In the genomic region with DNA sequence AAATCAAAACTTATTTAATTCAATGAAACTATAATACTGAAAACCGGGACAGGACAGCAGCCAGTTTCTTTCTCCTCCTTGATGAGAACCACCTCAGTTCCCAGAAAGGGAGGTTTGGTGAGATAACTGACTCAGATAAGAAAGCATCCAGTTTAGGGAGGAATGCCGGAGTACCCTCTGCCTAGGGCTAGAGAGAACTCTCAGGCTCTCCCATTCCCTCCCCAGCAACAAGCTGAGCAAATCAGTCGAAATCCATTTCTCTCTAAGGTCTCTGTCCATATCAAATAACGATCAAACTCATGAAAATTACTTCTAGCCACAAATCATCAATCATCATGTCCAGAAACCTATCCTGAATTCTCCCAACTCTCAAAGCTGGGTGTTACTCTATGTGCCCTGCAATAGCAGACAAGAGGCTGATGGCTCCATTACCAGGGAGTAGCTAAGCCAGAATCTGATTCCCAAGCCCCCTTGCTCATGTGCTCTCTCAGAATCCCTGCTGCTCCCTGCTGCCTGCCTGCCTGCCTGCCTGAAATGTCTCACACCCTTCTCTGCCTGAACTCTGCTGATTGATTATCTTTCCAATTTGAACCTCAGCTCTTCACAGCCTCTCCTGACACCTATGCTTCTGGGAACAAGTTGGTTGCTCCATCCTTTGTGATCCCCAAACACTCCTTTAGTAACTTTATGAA, we compare ENCODE assay signal across 11 cellular contexts. TPM values are rescaled to one million over a fixed set of nuclear protein-coding genes. Genes with fewer than 3 reads are reported as not detected.
DNase-seq lines count a peak whose midpoint lies in the region; ATAC-seq, FAIRE-seq and TF ChIP-seq lines count a peak whose summit lies in the region.
"Had no signal": no experiment of that assay in that cellular context is flagged by ENCODE, and none has a peak within 500 bp of the region (broad histone marks: within the 10 kb centered on the region; RNA-seq: fewer than 3 reads in every experiment).

No MANE protein-coding gene starts in this region.

- no peak overlapping the region for H2BK120ac ChIP-seq in H1 (replicated peaks; ENCODE audit: low read depth, low read length)

- intact Hi-C loops in gastrocnemius medialis (cut with DNase I; ENCODE audit: low total_unique reads) = no loop called here

- peaks cover 72% of the 10 kb centered on the region for H3K4me1 Mint-ChIP-seq in activated CD8-positive, alpha-beta memory T cell treated with anti-CD3 and anti-CD28 coated beads, Interleukin-2, amount 10 ng/mL, durations not matched to agents 7 days and 5 days

- no peak overlapping the region; the same call in 1 of the 2 replicates for H3K18ac ChIP-seq in H1 (ENCODE audit: extremely low read depth, low read length)

- H3K79me1 ChIP-seq in H1 (ENCODE audit: low read depth, low read length) = peaks cover 4% of the 10 kb centered on the region; the same call in 1 of the 2 replicates

- TF ChIP-seq CTCF in H1 (IDR thresholded peaks at IDR 0.05; ENCODE audit: control extremely low read depth in 1 of 3, insufficient read depth in 1 of 3, low read depth in 1 of 3, low read length in 3 of 3) (no peak), gastrocnemius medialis (IDR thresholded peaks at IDR 0.05 in 4 of 5, conservative IDR thresholded peaks at IDR 0.05 in 1 of 5) (no peak)

- peak overlapping the region; percentile 85 for H3K4me3 Mint-ChIP-seq in activated CD8-positive, alpha-beta memory T cell treated with anti-CD3 and anti-CD28 coated beads, Interleukin-2, amount 10 ng/mL, durations not matched to agents 7 days and 5 days

- H3K79me2 ChIP-seq in H1 (ENCODE audit: control insufficient read depth in 1 of 2, insufficient read depth in 2 of 2, low read length in 2 of 2) = peaks cover 0 to 40% of the 10 kb centered on the region in 2 experiments; a peak in 2 of 4 replicates

- no peak for DNase-seq in activated CD8-positive, alpha-beta memory T cell treated with anti-CD3 and anti-CD28 coated beads, Interleukin-2, amount 10 ng/mL, durations not matched to agents 7 days and 5 days
- DNase-seq in activated CD8-positive, alpha-beta memory T cell treated with anti-CD3 and anti-CD28 coated beads, Interleukin-2, amount 50 U/mL, for 48 hours = no peak
- DNase-seq in NCI-H226 (peak; percentile 12), H1 (ENCODE audit: low read depth in 1 of 2, low spot score in 2 of 2) (no peak), gastrocnemius medialis (no peak), inferior parietal cortex (ENCODE audit: extremely low spot score) (no peak), NCI-H2081 (lab: John Stamatoyannopoulos, UW) (no peak)
- DNase-seq: effector memory CD4-positive, alpha-beta T cell; NCI-H1417 treated with DMSO at 0.1 percent for 48 hours; stimulated activated CD4-positive, alpha-beta T cell treated with anti-CD3 and anti-CD28 coated beads, Interleukin-2, amount 100 ng/mL, for 24 hours had no signal

- H3K14ac ChIP-seq in H1 (ENCODE audit: insufficient read length) = no peak overlapping the region

- H4K20me1 ChIP-seq in H1 (replicated peaks in 1 of 2; ENCODE audit: control insufficient read depth in 1 of 2, insufficient read depth in 2 of 2, low read length in 2 of 2) = no peaks in the 10 kb centered on the region

- peaks cover 63% of the 10 kb centered on the region for H3K36me3 Mint-ChIP-seq in activated CD8-positive, alpha-beta memory T cell treated with anti-CD3 and anti-CD28 coated beads, Interleukin-2, amount 10 ng/mL, durations not matched to agents 7 days and 5 days

- ATAC-seq in activated CD8-positive, alpha-beta memory T cell treated with anti-CD3 and anti-CD28 coated beads, Interleukin-2, amount 10 ng/mL, durations not matched to agents 7 days and 5 days = no peak
- no peak for ATAC-seq in gastrocnemius medialis
- no peak for ATAC-seq in HG03565 (IDR thresholded peaks at IDR 0.05; ENCODE audit: unreplicated experiment)

- no peak overlapping the region for H4K5ac ChIP-seq in H1 (ENCODE audit: insufficient read length, low read depth, low read length)

- TF ChIP-seq RAD21 in H1 (IDR thresholded peaks at IDR 0.05 in 1 of 2, conservative IDR thresholded peaks at IDR 0.05 in 1 of 2; ENCODE audit: low read depth in 2 of 2, low read length in 2 of 2) = no peak

- POLR2A ChIA-PET in H1 (lab: Charles Lee; ENCODE audit: partially characterized antibody) = interaction anchor here (0.7 to 6.4 kb wide), 17 partner anchors 11 to 117 kb away, joined by 3 to 109 read pairs (median 4); partner anchors contain the start of genes SLC25A29 and SLC25A47

- peak overlapping the region; percentile 16 for H4K91ac ChIP-seq in H1 (replicated peaks; ENCODE audit: insufficient read length, low read length)

- H3K27me3 Mint-ChIP-seq in activated CD8-positive, alpha-beta memory T cell treated with anti-CD3 and anti-CD28 coated beads, Interleukin-2, amount 10 ng/mL, durations not matched to agents 7 days and 5 days = no peaks in the 10 kb centered on the region

- no peaks in the 10 kb centered on the region for H3K9me3 Mint-ChIP-seq in activated CD8-positive, alpha-beta memory T cell treated with anti-CD3 and anti-CD28 coated beads, Interleukin-2, amount 10 ng/mL, durations not matched to agents 7 days and 5 days (ENCODE audit: low read depth)

- in situ Hi-C loops in gastrocnemius medialis (cut with MboI; ENCODE audit: low sequenced_read_pairs in 4 of 4) = no loop called here

- H2BK20ac ChIP-seq in H1 (ENCODE audit: low read length) = peak overlapping the region; percentile 64; the same call in 1 of the 2 replicates

- H3K4me3 ChIP-seq in H1 (ENCODE audit: extremely low read depth in 1 of 4, insufficient read depth in 2 of 4, low read depth in 3 of 4, low read length in 4 of 4) (peak overlapping the region in 1 of 4 experiments; percentile 31; a peak in 2 of 8 replicates), gastrocnemius medialis (peak overlapping the region in 2 of 4 donors; percentile 8 to 90)

- H3K27ac Mint-ChIP-seq in activated CD8-positive, alpha-beta memory T cell treated with anti-CD3 and anti-CD28 coated beads, Interleukin-2, amount 10 ng/mL, durations not matched to agents 7 days and 5 days = peak overlapping the region; percentile 92

- H3K4me2 ChIP-seq in H1 (ENCODE audit: insufficient read depth in 1 of 2, low read depth in 2 of 2, low read length in 2 of 2) = peak overlapping the region; percentile 40 to 94

- H2AFZ ChIP-seq in H1 (ENCODE audit: low read length) = no peak overlapping the region

- H2BK15ac ChIP-seq in H1 (ENCODE audit: low read length) = no peak overlapping the region

- peak overlapping the region; percentile 37 for H2BK5ac ChIP-seq in H1 (ENCODE audit: low read depth, low read length)

- WGBS in H1 (ENCODE audit: extremely low coverage in 1 of 2, insufficient coverage in 1 of 2, insufficient read length in 1 of 2, insufficient replicate concordance in 2 of 2, low coverage in 1 of 2, low lambda C conversion rate in 2 of 2, missing lambda C conversion rate in 1 of 2), 2 experiments = 79% methylated on average over 4 of the region's 4 CpGs; no CpG with 5 or more reads in 1 of the 2 experiments

- H3K56ac ChIP-seq in H1 (replicated peaks; ENCODE audit: insufficient read length, low read depth, low read length) = no peak overlapping the region

- no peak for TF ChIP-seq EP300 in H1 (IDR thresholded peaks at IDR 0.05; ENCODE audit: borderline replicate concordance in 1 of 2, low read depth in 2 of 2, low read length in 2 of 2)

- no peak overlapping the region for H3K4ac ChIP-seq in H1 (replicated peaks; ENCODE audit: insufficient read length, low read depth, low read length)

- H3K9ac ChIP-seq in H1 (replicated peaks in 1 of 4; ENCODE audit: extremely low read depth in 1 of 4, low read depth in 3 of 4, low read length in 3 of 4) = peak overlapping the region in 1 of 4 experiments; percentile 21; a peak in 1 of 7 replicates

- H3K4me1 ChIP-seq in H1 (replicated peaks in 1 of 4; ENCODE audit: control insufficient read depth in 3 of 4, insufficient read depth in 4 of 4, low read length in 3 of 4) (peaks cover 13 to 26% (median 17%) of the 10 kb centered on the region in 4 experiments; a peak in 6 of 7 replicates), gastrocnemius medialis (peaks cover 18 to 22% of the 10 kb centered on the region in 2 donors)

- FAIRE-seq in H1 (lab: Jason Lieb, UNC) = no peak

- peaks cover 14% of the 10 kb centered on the region for H3K23me2 ChIP-seq in H1 (ENCODE audit: low read depth, low read length)

- H3K27ac ChIP-seq in H1 (ENCODE audit: low read depth, low read length) = peak overlapping the region; percentile 1; the same call in 1 of the 2 replicates
- H3K27ac ChIP-seq in gastrocnemius medialis = peak overlapping the region; percentile 3 to 88 (median 65)

- peak; percentile 24 to 28; a peak in 1 of 3 replicates for TF ChIP-seq POLR2A in H1 (IDR thresholded peaks at IDR 0.05; ENCODE audit: control extremely low read depth in 1 of 2, low read depth in 2 of 2, low read length in 2 of 2)
- TF ChIP-seq POLR2A in gastrocnemius medialis (IDR thresholded peaks at IDR 0.05) = no peak

- no peak overlapping the region for H3K23ac ChIP-seq in H1 (ENCODE audit: insufficient read length)

- H2AK5ac ChIP-seq in H1 (ENCODE audit: low read depth, low read length) = peak overlapping the region; percentile 61; the same call in 1 of the 2 replicates

- CTCF ChIA-PET in activated CD8-positive, alpha-beta memory T cell treated with anti-CD3 and anti-CD28 coated beads, Interleukin-2, amount 10 ng/mL, durations not matched to agents 7 days and 5 days (lab: Charles Lee) = interaction anchor here (0.8 to 3.6 kb wide), 9 partner anchors 10 to 274 kb away, joined by 3 to 16 read pairs (median 5); no protein-coding TSS in a partner anchor
- CTCF ChIA-PET in H1 (lab: Charles Lee; ENCODE audit: partially characterized antibody) = interaction anchor here (0.6 to 1.7 kb wide), 8 partner anchors 10 to 941 kb away, joined by 3 to 5 read pairs (median 3); no protein-coding TSS in a partner anchor

- H3K9me3 ChIP-seq in H1 (ENCODE audit: insufficient read depth in 2 of 2, low read depth in 1 of 2, low read length in 1 of 2) (no peaks in the 10 kb centered on the region), gastrocnemius medialis (no peaks in the 10 kb centered on the region)

- H2BK12ac ChIP-seq in H1 (ENCODE audit: low read depth, low read length) = no peak overlapping the region; the same call in 1 of the 2 replicates

- H4K8ac ChIP-seq in H1 (ENCODE audit: extremely low read depth, insufficient read depth, low read length) = no peak overlapping the region

- H3K36me3 ChIP-seq in H1 (ENCODE audit: control insufficient read depth in 2 of 4, insufficient read depth in 4 of 4, low read length in 3 of 4) (peaks cover 3 to 41% (median 9%) of the 10 kb centered on the region in 4 experiments), gastrocnemius medialis (peaks cover 0 to 17% of the 10 kb centered on the region in 2 donors)

- H3K27me3 ChIP-seq in H1 (replicated peaks in 1 of 4; ENCODE audit: control insufficient read depth in 3 of 4, extremely low read depth in 1 of 4, insufficient read depth in 3 of 4, low read length in 3 of 4) (no peaks in the 10 kb centered on the region), gastrocnemius medialis (no peaks in the 10 kb centered on the region)

RNA-seq across cellular contexts. Expression of gene WDR25, which starts 3.8 kb away (rescaled TPM):
- 1 to 10 TPM; 8.1 to 9.5 TPM for total RNA-seq in activated CD8-positive, alpha-beta memory T cell treated with anti-CD3 and anti-CD28 coated beads, Interleukin-2, amount 10 ng/mL, durations not matched to agents 7 days and 5 days
- 11.0 and 11.2 TPM in 2 replicates for total RNA-seq in H1 (2021; fragmentation: NEBNext Ultra II Directional; extraction: Animal tissue kit (Norgen Biotek cat#: 25700))
- polyA plus RNA-seq in H1 (2011; rRNA removed) = 16.2 and 22.7 TPM in 2 replicates
- 13.3 TPM for polyA plus RNA-seq in H1 (2011; cell fraction: cytosol; rRNA removed)
- polyA plus RNA-seq in H1 (2011; cell fraction: nucleus; rRNA removed) = 17.4 TPM
- 7.2 to 10.5 TPM (median 8.4 TPM) in 4 replicates for polyA plus RNA-seq in H1 (2012, experiment 1 of 2)
- polyA plus RNA-seq in H1 (2012, experiment 2 of 2) = 10.9 TPM
- polyA plus RNA-seq in H1 (2013, experiment 1 of 2) = 7.5 TPM
- polyA plus RNA-seq in H1 (2013, experiment 2 of 2) = 6.5 TPM
- 11.2 and 14.3 TPM in 2 replicates for polyA minus RNA-seq in H1 (2011; rRNA and poly(A)+ RNA removed)
- 8.8 TPM for polyA minus RNA-seq in H1 (2011; cell fraction: cytosol; rRNA and poly(A)+ RNA removed)
- polyA minus RNA-seq in H1 (2011; cell fraction: nucleus; rRNA and poly(A)+ RNA removed) = 13.0 TPM
- 10 to 100 TPM in 2 of 4 donors, 1 to 10 TPM in 2; 5.9 to 12.2 (median 10.4) TPM for total RNA-seq in gastrocnemius medialis

RNA-seq across cellular contexts. Expression of gene SLC25A47, which starts 49.4 kb away (rescaled TPM):
- not detected for total RNA-seq in activated CD8-positive, alpha-beta memory T cell treated with anti-CD3 and anti-CD28 coated beads, Interleukin-2, amount 10 ng/mL, durations not matched to agents 7 days and 5 days
- not detected in 2 replicates for total RNA-seq in H1 (2021; fragmentation: NEBNext Ultra II Directional; extraction: Animal tissue kit (Norgen Biotek cat#: 25700))
- polyA plus RNA-seq in H1 (2011; rRNA removed) = not detected in 2 replicates
- polyA plus RNA-seq in H1 (2011; cell fraction: cytosol; rRNA removed) = 0.05 TPM
- polyA plus RNA-seq in H1 (2011; cell fraction: nucleus; rRNA removed) = not detected
- not detected in 4 replicates for polyA plus RNA-seq in H1 (2012, experiment 1 of 2)
- polyA plus RNA-seq in H1 (2012, experiment 2 of 2) = not detected
- polyA plus RNA-seq in H1 (2013, experiment 1 of 2) = not detected
- not detected for polyA plus RNA-seq in H1 (2013, experiment 2 of 2)
- not detected in 2 replicates for polyA minus RNA-seq in H1 (2011; rRNA and poly(A)+ RNA removed)
- not detected for polyA minus RNA-seq in H1 (2011; cell fraction: cytosol; rRNA and poly(A)+ RNA removed)
- polyA minus RNA-seq in H1 (2011; cell fraction: nucleus; rRNA and poly(A)+ RNA removed) = not detected
- total RNA-seq in gastrocnemius medialis = 1 to 10 TPM in 1 of 4 donors, under 1 TPM in 1, not detected in 2; 0.46 to 1.3 TPM

Comparison
In these comparisons a context has a peak if more than half of its experiments do, and no peak if none do; other contexts are left out.
1. POLR2A ChIP-seq: peak in H1 (2 of 2); none in gastrocnemius medialis (0 of 2).